Comparison of ENCODE assay signal across 2 cellular contexts in genomic region chr1:32159189-32159588, GRCh38.
TF ChIP-seq lines count a peak whose summit lies in the region.

No MANE protein-coding gene starts in this region.

TF ChIP-seq in liver, 16 proteins besides CTCF, POLR2A, EP300 and RAD21:
- TF ChIP-seq GABPA (IDR thresholded peaks at IDR 0.05 in 1 of 2, conservative IDR thresholded peaks at IDR 0.05 in 1 of 2) (no peak), RXRA (IDR thresholded peaks at IDR 0.05) (peak; percentile 44 to 67), SP1 (IDR thresholded peaks at IDR 0.05) (peak; percentile 41), FOXA2 (IDR thresholded peaks at IDR 0.05) (no peak), HNF4A (conservative IDR thresholded peaks at IDR 0.05) (peak; percentile 39 to 51), YY1 (IDR thresholded peaks at IDR 0.05) (peak; percentile 73)

TF ChIP-seq in HepG2, 621 proteins besides CTCF, POLR2A, EP300 and RAD21:
- TF ChIP-seq ZSCAN30 (CRISPR knock-in tag; IDR thresholded peaks at IDR 0.05) = no peak
- TF ChIP-seq FOXC1 (CRISPR knock-in tag; IDR thresholded peaks at IDR 0.05; ENCODE audit: borderline replicate concordance) = no peak
- no peak for TF ChIP-seq ZNF619 (CRISPR knock-in tag; IDR thresholded peaks at IDR 0.05)
- TF ChIP-seq ELF4 (CRISPR knock-in tag; IDR thresholded peaks at IDR 0.05; ENCODE audit: borderline replicate concordance) = no peak
- TF ChIP-seq PREB (CRISPR knock-in tag; IDR thresholded peaks at IDR 0.05) = no peak
- TF ChIP-seq ZNF841 (CRISPR knock-in tag; IDR thresholded peaks at IDR 0.05; ENCODE audit: borderline replicate concordance) = no peak
- TF ChIP-seq TRIM24 (CRISPR knock-in tag; IDR thresholded peaks at IDR 0.05) = no peak
- no peak for TF ChIP-seq ZFP90 (CRISPR knock-in tag; IDR thresholded peaks at IDR 0.05; ENCODE audit: borderline replicate concordance)
- no peak for TF ChIP-seq UBTF (CRISPR knock-in tag; IDR thresholded peaks at IDR 0.05)
- TF ChIP-seq HNF1B (CRISPR knock-in tag; IDR thresholded peaks at IDR 0.05) = no peak
- TF ChIP-seq ZXDC (CRISPR knock-in tag; IDR thresholded peaks at IDR 0.05) = no peak
- no peak for TF ChIP-seq ZNF552 (CRISPR knock-in tag; IDR thresholded peaks at IDR 0.05; ENCODE audit: borderline replicate concordance)
- no peak for TF ChIP-seq RNF219 (CRISPR knock-in tag; IDR thresholded peaks at IDR 0.05)
- TF ChIP-seq KLF13 (CRISPR knock-in tag; IDR thresholded peaks at IDR 0.05) = no peak
- TF ChIP-seq TFDP2 (CRISPR knock-in tag; IDR thresholded peaks at IDR 0.05) = no peak
- no peak for TF ChIP-seq ZNF724P (CRISPR knock-in tag; IDR thresholded peaks at IDR 0.05; ENCODE audit: borderline replicate concordance)
- TF ChIP-seq ZNF850 (CRISPR knock-in tag; conservative IDR thresholded peaks at IDR 0.05) = no peak
- TF ChIP-seq ZNF207 (IDR thresholded peaks at IDR 0.05; ENCODE audit: borderline replicate concordance) = no peak
- no peak for TF ChIP-seq ZNF878 (CRISPR knock-in tag; IDR thresholded peaks at IDR 0.05)
- TF ChIP-seq ZFP91 (CRISPR knock-in tag; IDR thresholded peaks at IDR 0.05; ENCODE audit: borderline replicate concordance) = no peak
